Comparison of ENCODE assay signal across 31 cellular contexts in genomic region chr1:200527670-200528069, GRCh38.
"Had no signal": no experiment of that assay in that cellular context is flagged by ENCODE, and none has a peak within 500 bp of the region (broad histone marks: within the 10 kb centered on the region; RNA-seq: fewer than 3 reads in every experiment).

No MANE protein-coding gene starts in this region.

- H3K4me3 ChIP-seq: ascending aorta, MG63, SK-N-MC had no signal

- ATAC-seq: activated CD8-positive, alpha-beta memory T cell treated with anti-CD3 and anti-CD28 coated beads, Interleukin-2, amount 10 ng/mL, durations not matched to agents 7 days and 5 days; activated T-cell treated with anti-CD3 and anti-CD28 coated beads, Interleukin-2, amount 50 U/mL, for 4 hours; Panc1; Right ventricle myocardium inferior; T-cell had no signal

- H3K27ac ChIP-seq: ascending aorta, KMS-11, SK-N-MC had no signal

- H3K36me3 ChIP-seq: ascending aorta, MG63 had no signal

- DNase-seq: activated B cell treated with CpG ODN at 0.5 μM for 24 hours; activated CD4-positive, alpha-beta T cell treated with anti-CD3 and anti-CD28 coated beads for 1 hour; activated CD4-positive, alpha-beta T cell treated with anti-CD3 and anti-CD28 coated beads, Interleukin-2, amount 10 ng/mL, durations not matched to agents 24 days and 14 days; activated CD4-positive, alpha-beta T cell treated with anti-CD3 and anti-CD28 coated beads, Interleukin-2, amount 50 U/mL, for 48 hours; activated CD8-positive, alpha-beta memory T cell treated with anti-CD3 and anti-CD28 coated beads, Interleukin-2, amount 10 ng/mL, durations not matched to agents 7 days and 5 days; activated effector memory CD4-positive, alpha-beta T cell treated with anti-CD3 and anti-CD28 coated beads, Interleukin-2, amount 50 U/mL, for 16 hours; activated naive CD4-positive, alpha-beta T cell treated with Interleukin-2 at 50 U/mL for 16 hours; activated naive CD8-positive, alpha-beta T cell treated with anti-CD3 and anti-CD28 coated beads, Interleukin-2, amount 50 U/mL, for 24 hours; activated T-cell treated with anti-CD3 and anti-CD28 coated beads, Interleukin-2, amount 50 U/mL, for 4 hours; amniotic stem cell; MG63; MV-4-11; NCI-H1092 treated with DMSO at 0.1 percent for 48 hours; NCI-H1417 treated with DMSO at 0.1 percent for 48 hours; NCI-H1694; NCI-H2029; NCI-H2107; NCI-H2171 treated with DMSO at 0.1 percent for 48 hours; NCI-H226; NCI-H526; NCI-H82; OCI-M1; RPMI8226; T-cell; T-helper 2 cell; T1000 had no signal

- H3K27me3 ChIP-seq: ascending aorta, MG63 had no signal

- H3K9me3 ChIP-seq: ascending aorta, MG63 had no signal

- H3K9ac ChIP-seq: KMS-11 had no signal

- H3K4me2 ChIP-seq: KMS-11 had no signal
